21 cellular contexts compared by ENCODE assay signal in the genomic region with DNA sequence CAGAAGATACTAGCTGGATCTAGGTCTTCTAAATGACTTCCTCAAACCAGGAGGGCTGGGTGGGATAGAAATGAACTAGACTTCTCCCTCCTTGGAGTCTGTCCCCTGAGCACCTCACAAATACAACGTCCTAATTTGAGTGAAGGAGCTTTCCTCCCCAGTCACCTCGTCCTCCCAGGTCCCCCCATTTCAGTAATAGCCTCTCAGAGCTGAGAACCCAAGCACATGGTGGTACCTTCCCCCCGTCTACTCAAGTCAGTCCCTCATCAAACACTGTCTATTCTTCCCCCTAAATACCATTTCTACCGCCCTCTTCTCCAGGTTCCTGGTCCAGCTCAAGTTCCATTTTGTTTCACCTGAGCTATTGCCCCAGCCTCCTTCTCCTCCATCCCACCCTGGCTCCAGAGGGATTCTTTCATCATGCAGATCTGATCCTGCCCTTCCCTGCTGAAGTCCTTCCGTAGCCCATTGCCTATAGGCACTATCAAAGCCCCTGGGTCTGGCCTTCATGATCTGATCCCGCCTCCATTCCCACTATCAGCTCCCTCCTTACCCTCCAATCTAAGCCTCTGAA. TPM values are rescaled to one million over a fixed set of nuclear protein-coding genes. Genes with fewer than 3 reads are reported as not detected.
A peak's percentile ranks its signal among the peaks of the same experiment; 100 is the strongest.
DNase-seq lines count a peak whose midpoint lies in the region; ATAC-seq and TF ChIP-seq lines count a peak whose summit lies in the region.
"Had no signal": no experiment of that assay in that cellular context is flagged by ENCODE, and none has a peak within 500 bp of the region (broad histone marks: within the 10 kb centered on the region; RNA-seq: fewer than 3 reads in every experiment).

No MANE protein-coding gene starts in this region.

- no peak for ATAC-seq in activated CD4-positive, alpha-beta T cell treated with anti-CD3 and anti-CD28 coated beads for 36 hours
- ATAC-seq in CD8-positive, alpha-beta T cell: no peak
- ATAC-seq in naive thymus-derived CD4-positive, alpha-beta T cell: peak; percentile 8
- ATAC-seq in HG02973 (IDR thresholded peaks at IDR 0.05; ENCODE audit: unreplicated experiment): no peak
- no peak for ATAC-seq in left colon
- ATAC-seq: activated CD4-positive, CD25-positive, alpha-beta regulatory T cell treated with anti-CD3 and anti-CD28 coated beads, Interleukin-2, amount 50 U/mL, for 24 hours; activated T-cell treated with anti-CD3 and anti-CD28 coated beads, Interleukin-2, amount 50 U/mL, for 4 hours; lower lobe of right lung had no signal

- peaks cover 60% of the 10 kb centered on the region for H3K4me1 Mint-ChIP-seq in activated CD4-positive, alpha-beta T cell treated with anti-CD3 and anti-CD28 coated beads for 36 hours
- H3K4me1 Mint-ChIP-seq in CD8-positive, alpha-beta T cell (ENCODE audit: low read depth): peaks cover 58% of the 10 kb centered on the region
- peaks cover 55% of the 10 kb centered on the region for H3K4me1 Mint-ChIP-seq in activated T-helper 1 cell treated with anti-CD3 and anti-CD28 coated beads, Interleukin-12 subunit alpha, Interleukin-12 subunit beta, Interleukin-2, Interleukin-4 antibody, amounts not matched to agents 30 ng/mL and 10 ng/mL and 1 ng/mL, durations not matched to agents 14 hours and 24 hours and 36 hours (ENCODE audit: low read depth)
- H3K4me1 Mint-ChIP-seq in naive thymus-derived CD4-positive, alpha-beta T cell: peaks cover 37 to 74% (median 56%) of the 10 kb centered on the region in 7 donors

- H3K36me3 Mint-ChIP-seq in activated CD4-positive, alpha-beta T cell treated with anti-CD3 and anti-CD28 coated beads for 36 hours (ENCODE audit: low read depth): peaks cover 30% of the 10 kb centered on the region
- peaks cover 32% of the 10 kb centered on the region for H3K36me3 Mint-ChIP-seq in CD8-positive, alpha-beta T cell
- H3K36me3 Mint-ChIP-seq in activated T-helper 1 cell treated with anti-CD3 and anti-CD28 coated beads, Interleukin-12 subunit alpha, Interleukin-12 subunit beta, Interleukin-2, Interleukin-4 antibody, amounts not matched to agents 30 ng/mL and 10 ng/mL and 1 ng/mL, durations not matched to agents 14 hours and 24 hours and 36 hours (ENCODE audit: low read depth): peaks cover 26% of the 10 kb centered on the region
- H3K36me3 Mint-ChIP-seq in naive thymus-derived CD4-positive, alpha-beta T cell: peaks cover 14 to 38% (median 21%) of the 10 kb centered on the region in 5 donors

- H3K27ac ChIP-seq in CD8-positive, alpha-beta T cell (ENCODE audit: low read depth, low read length): no peak overlapping the region
- H3K27ac ChIP-seq in naive thymus-derived CD4-positive, alpha-beta T cell (ENCODE audit: low read depth, low read length): peak overlapping the region; percentile 71
- H3K27ac ChIP-seq: ascending aorta, colonic mucosa, epithelial cell of prostate, lower lobe of right lung, Peyer's patch had no signal

- no peak for DNase-seq in activated CD4-positive, alpha-beta T cell treated with anti-CD3 and anti-CD28 coated beads for 36 hours
- DNase-seq in activated CD4-positive, alpha-beta T cell treated with anti-CD3 and anti-CD28 coated beads, Interleukin-2, amount 50 U/mL, for 48 hours: no peak
- DNase-seq in CD8-positive, alpha-beta T cell: no peak
- DNase-seq in activated T-helper 1 cell treated with anti-CD3 and anti-CD28 coated beads, Interleukin-12 subunit alpha, Interleukin-12 subunit beta, Interleukin-2, Interleukin-4 antibody, amounts not matched to agents 30 ng/mL and 10 ng/mL and 1 ng/mL, durations not matched to agents 14 hours and 24 hours and 36 hours (ENCODE audit: low spot score): no peak
- no peak for DNase-seq in naive thymus-derived CD4-positive, alpha-beta T cell
- DNase-seq in NCI-H146 (lab: John Stamatoyannopoulos, UW) (no peak), left colon (no peak)
- DNase-seq: activated T-cell treated with anti-CD3 and anti-CD28 coated beads, Interleukin-2, amount 50 U/mL, for 4 hours; colonic mucosa; lower lobe of right lung; NCI-H1048; NCI-H774; Peyer's patch; sigmoid colon; stimulated activated CD4-positive, alpha-beta T cell treated with anti-CD3 and anti-CD28 coated beads, Interleukin-2, amount 100 ng/mL, for 48 hours; transverse colon had no signal

- H3K27me3 ChIP-seq in CD8-positive, alpha-beta T cell (ENCODE audit: insufficient read depth, low read length): peaks cover 23% of the 10 kb centered on the region
- peaks cover 0 to 18% of the 10 kb centered on the region in 2 donors for H3K27me3 ChIP-seq in naive thymus-derived CD4-positive, alpha-beta T cell (ENCODE audit: control insufficient read depth in 2 of 2, insufficient read depth in 2 of 2, low read length in 2 of 2)

- no peaks in the 10 kb centered on the region for H3K27me3 Mint-ChIP-seq in activated CD4-positive, alpha-beta T cell treated with anti-CD3 and anti-CD28 coated beads for 36 hours
- peaks cover 3% of the 10 kb centered on the region for H3K27me3 Mint-ChIP-seq in CD8-positive, alpha-beta T cell (ENCODE audit: low read depth)
- no peaks in the 10 kb centered on the region for H3K27me3 Mint-ChIP-seq in activated T-helper 1 cell treated with anti-CD3 and anti-CD28 coated beads, Interleukin-12 subunit alpha, Interleukin-12 subunit beta, Interleukin-2, Interleukin-4 antibody, amounts not matched to agents 30 ng/mL and 10 ng/mL and 1 ng/mL, durations not matched to agents 14 hours and 24 hours and 36 hours (ENCODE audit: insufficient read depth)
- H3K27me3 Mint-ChIP-seq in naive thymus-derived CD4-positive, alpha-beta T cell: peaks cover 0 to 6% (median 0%) of the 10 kb centered on the region in 5 donors

- CTCF ChIA-PET in activated CD4-positive, alpha-beta T cell treated with anti-CD3 and anti-CD28 coated beads for 36 hours (lab: Charles Lee): no interaction called here
- CTCF ChIA-PET in CD8-positive, alpha-beta T cell (lab: Charles Lee): interaction anchor here (1.0 to 1.9 kb wide), 3 partner anchors 23 to 147 kb away, joined by 3 to 7 read pairs (median 5); no protein-coding TSS in a partner anchor
- CTCF ChIA-PET in naive thymus-derived CD4-positive, alpha-beta T cell (lab: Charles Lee): interaction anchor here (0.6 to 2.1 kb wide), 5 partner anchors 10 to 155 kb away, joined by 3 to 14 read pairs (median 5); a partner anchor contains a TSS

- H3K4me1 ChIP-seq in CD8-positive, alpha-beta T cell (ENCODE audit: insufficient read depth, low read length): peaks cover 74% of the 10 kb centered on the region
- peaks cover 38 to 69% of the 10 kb centered on the region in 2 donors for H3K4me1 ChIP-seq in naive thymus-derived CD4-positive, alpha-beta T cell (ENCODE audit: control insufficient read depth in 2 of 2, insufficient read depth in 2 of 2, low read length in 2 of 2)

- peak overlapping the region; percentile 40 for H3K27ac Mint-ChIP-seq in activated CD4-positive, alpha-beta T cell treated with anti-CD3 and anti-CD28 coated beads for 36 hours
- H3K27ac Mint-ChIP-seq in CD8-positive, alpha-beta T cell: peak overlapping the region; percentile 88
- H3K27ac Mint-ChIP-seq in activated T-helper 1 cell treated with anti-CD3 and anti-CD28 coated beads, Interleukin-12 subunit alpha, Interleukin-12 subunit beta, Interleukin-2, Interleukin-4 antibody, amounts not matched to agents 30 ng/mL and 10 ng/mL and 1 ng/mL, durations not matched to agents 14 hours and 24 hours and 36 hours: peak overlapping the region; percentile 71
- peak overlapping the region in 8 of 9 donors; percentile 78 to 98 (median 93) for H3K27ac Mint-ChIP-seq in naive thymus-derived CD4-positive, alpha-beta T cell

- intact Hi-C loops in activated CD4-positive, alpha-beta T cell treated with anti-CD3 and anti-CD28 coated beads for 36 hours (cut with DNase I, micrococcal nuclease): no loop called here
- intact Hi-C loops in CD8-positive, alpha-beta T cell (cut with DNase I, micrococcal nuclease): loop anchor here in 1 of 2 experiments (10.0 kb wide), 2 partner anchors 498 to 1872 kb away; a partner anchor contains a TSS
- intact Hi-C loops in activated T-helper 1 cell treated with anti-CD3 and anti-CD28 coated beads, Interleukin-12 subunit alpha, Interleukin-12 subunit beta, Interleukin-2, Interleukin-4 antibody, amounts not matched to agents 30 ng/mL and 10 ng/mL and 1 ng/mL, durations not matched to agents 14 hours and 24 hours and 36 hours (cut with micrococcal nuclease): no loop called here
- intact Hi-C loops in naive thymus-derived CD4-positive, alpha-beta T cell (cut with micrococcal nuclease): loop anchor here in 1 of 2 donors (1.0 kb wide), 1 partner anchor 7 kb away; no protein-coding TSS in a partner anchor
- intact Hi-C loops in left colon (cut with DNase I, micrococcal nuclease): no loop called here

- H3K4me3 Mint-ChIP-seq in activated CD4-positive, alpha-beta T cell treated with anti-CD3 and anti-CD28 coated beads for 36 hours: no peak overlapping the region
- H3K4me3 Mint-ChIP-seq in CD8-positive, alpha-beta T cell: peak overlapping the region; percentile 69
- peak overlapping the region; percentile 49 for H3K4me3 Mint-ChIP-seq in activated T-helper 1 cell treated with anti-CD3 and anti-CD28 coated beads, Interleukin-12 subunit alpha, Interleukin-12 subunit beta, Interleukin-2, Interleukin-4 antibody, amounts not matched to agents 30 ng/mL and 10 ng/mL and 1 ng/mL, durations not matched to agents 14 hours and 24 hours and 36 hours
- H3K4me3 Mint-ChIP-seq in naive thymus-derived CD4-positive, alpha-beta T cell: peak overlapping the region; percentile 18 to 85 (median 76)

- no peak for TF ChIP-seq CTCF in CD8-positive, alpha-beta T cell (IDR thresholded peaks at IDR 0.05)

- H3K9me3 Mint-ChIP-seq in activated CD4-positive, alpha-beta T cell treated with anti-CD3 and anti-CD28 coated beads for 36 hours (ENCODE audit: low read depth): no peaks in the 10 kb centered on the region
- peaks cover 2% of the 10 kb centered on the region for H3K9me3 Mint-ChIP-seq in CD8-positive, alpha-beta T cell
- no peaks in the 10 kb centered on the region for H3K9me3 Mint-ChIP-seq in activated T-helper 1 cell treated with anti-CD3 and anti-CD28 coated beads, Interleukin-12 subunit alpha, Interleukin-12 subunit beta, Interleukin-2, Interleukin-4 antibody, amounts not matched to agents 30 ng/mL and 10 ng/mL and 1 ng/mL, durations not matched to agents 14 hours and 24 hours and 36 hours
- peaks cover 0 to 10% (median 2%) of the 10 kb centered on the region in 11 donors for H3K9me3 Mint-ChIP-seq in naive thymus-derived CD4-positive, alpha-beta T cell

- POLR2A ChIA-PET in activated CD4-positive, alpha-beta T cell treated with anti-CD3 and anti-CD28 coated beads for 36 hours (lab: Charles Lee): interaction anchor here (0.6 to 1.8 kb wide), 4 partner anchors 9 to 1243 kb away, joined by 3 to 5 read pairs (median 3); a partner anchor contains a TSS
- POLR2A ChIA-PET in CD8-positive, alpha-beta T cell (lab: Charles Lee): interaction anchor here (0.6 to 4.3 kb wide), 2 partner anchors 9 to 25 kb away, joined by 4 to 39 read pairs; a partner anchor contains a TSS
- POLR2A ChIA-PET in naive thymus-derived CD4-positive, alpha-beta T cell (lab: Charles Lee): interaction anchor here (0.7 to 4.3 kb wide), 5 partner anchors 9 to 313 kb away, joined by 3 to 66 read pairs (median 5); a partner anchor contains a TSS

- peaks cover 12% of the 10 kb centered on the region for H3K36me3 ChIP-seq in CD8-positive, alpha-beta T cell (ENCODE audit: insufficient read depth, low read length)
- peaks cover 0 to 13% (median 6%) of the 10 kb centered on the region in 3 experiments for H3K36me3 ChIP-seq in naive thymus-derived CD4-positive, alpha-beta T cell (ENCODE audit: control insufficient read depth in 2 of 3, insufficient read depth in 3 of 3, low read length in 3 of 3)

- H3K4me3 ChIP-seq in CD8-positive, alpha-beta T cell (ENCODE audit: low read depth, low read length): no peak overlapping the region
- H3K4me3 ChIP-seq in naive thymus-derived CD4-positive, alpha-beta T cell (ENCODE audit: low read length): no peak overlapping the region
- H3K4me3 ChIP-seq: ascending aorta, colonic mucosa, lower lobe of right lung, Peyer's patch, sigmoid colon, transverse colon had no signal

- H3K9me3 ChIP-seq in CD8-positive, alpha-beta T cell (ENCODE audit: low read length): no peaks in the 10 kb centered on the region
- no peaks in the 10 kb centered on the region for H3K9me3 ChIP-seq in naive thymus-derived CD4-positive, alpha-beta T cell (ENCODE audit: control insufficient read depth in 2 of 3, low read length in 3 of 3)
- H3K9me3 ChIP-seq: ascending aorta, colonic mucosa, lower lobe of right lung, Peyer's patch, sigmoid colon, transverse colon had no signal

RNA-seq across cellular contexts. Expression of a gene that starts 5.3 kb away (rescaled TPM):
- under 1 TPM in 1 of 2 experiments, not detected in 1; 0.25 TPM for total RNA-seq in activated CD4-positive, alpha-beta T cell treated with anti-CD3 and anti-CD28 coated beads for 36 hours
- 1 to 10 TPM in 1 of 2 experiments, under 1 TPM in 1; 0.28 to 1.1 TPM for total RNA-seq in CD8-positive, alpha-beta T cell
- total RNA-seq in activated T-helper 1 cell treated with anti-CD3 and anti-CD28 coated beads, Interleukin-12 subunit alpha, Interleukin-12 subunit beta, Interleukin-2, Interleukin-4 antibody, amounts not matched to agents 30 ng/mL and 10 ng/mL and 1 ng/mL, durations not matched to agents 14 hours and 24 hours and 36 hours: not detected in 2 replicates
- 1 to 10 TPM in 2 of 5 experiments, not detected in 3; 1.6 to 2.4 TPM for total RNA-seq in naive thymus-derived CD4-positive, alpha-beta T cell
- under 1 TPM in 1 of 2 donors, not detected in 1; 0.05 TPM for polyA plus RNA-seq in naive thymus-derived CD4-positive, alpha-beta T cell
- under 1 TPM in 1 of 2 donors, not detected in 1; 0.22 TPM for total RNA-seq in left colon
- total RNA-seq: activated T-cell treated with anti-CD3 and anti-CD28 coated beads, Interleukin-2, amount 50 U/mL, for 4 hours; ascending aorta; lower lobe of right lung; sigmoid colon had no signal

RNA-seq across cellular contexts. Expression of a gene that starts 9.1 kb away (rescaled TPM):
- total RNA-seq in activated CD4-positive, alpha-beta T cell treated with anti-CD3 and anti-CD28 coated beads for 36 hours: 10 to 100 TPM; 46.4 to 54.6 TPM
- total RNA-seq in CD8-positive, alpha-beta T cell: 100 to 1,000 TPM; 241 to 251 TPM
- total RNA-seq in activated T-helper 1 cell treated with anti-CD3 and anti-CD28 coated beads, Interleukin-12 subunit alpha, Interleukin-12 subunit beta, Interleukin-2, Interleukin-4 antibody, amounts not matched to agents 30 ng/mL and 10 ng/mL and 1 ng/mL, durations not matched to agents 14 hours and 24 hours and 36 hours: 58.8 and 63.1 TPM in 2 replicates
- total RNA-seq in naive thymus-derived CD4-positive, alpha-beta T cell: 100 to 1,000 TPM in 3 of 5 experiments, 10 to 100 TPM in 2; 51.5 to 524 (median 116) TPM
- 10 to 100 TPM; 60.6 to 61.3 TPM for polyA plus RNA-seq in naive thymus-derived CD4-positive, alpha-beta T cell
- 10 to 100 TPM; 55.6 to 78.4 TPM for total RNA-seq in left colon

RNA-seq across cellular contexts. Expression of a gene that starts 32.3 kb away (rescaled TPM):
- total RNA-seq in activated CD4-positive, alpha-beta T cell treated with anti-CD3 and anti-CD28 coated beads for 36 hours: not detected
- not detected for total RNA-seq in CD8-positive, alpha-beta T cell
- total RNA-seq in activated T-helper 1 cell treated with anti-CD3 and anti-CD28 coated beads, Interleukin-12 subunit alpha, Interleukin-12 subunit beta, Interleukin-2, Interleukin-4 antibody, amounts not matched to agents 30 ng/mL and 10 ng/mL and 1 ng/mL, durations not matched to agents 14 hours and 24 hours and 36 hours: not detected in 2 replicates
- not detected for total RNA-seq in naive thymus-derived CD4-positive, alpha-beta T cell
- polyA plus RNA-seq in naive thymus-derived CD4-positive, alpha-beta T cell: not detected
- not detected for total RNA-seq in left colon
- total RNA-seq: A673; activated T-cell treated with anti-CD3 and anti-CD28 coated beads, Interleukin-2, amount 50 U/mL, for 4 hours; ascending aorta; lower lobe of right lung; Peyer's patch; sigmoid colon; transverse colon had no signal

RNA-seq across cellular contexts. Expression of a gene that starts 52.6 kb away (rescaled TPM):
- not detected for total RNA-seq in activated CD4-positive, alpha-beta T cell treated with anti-CD3 and anti-CD28 coated beads for 36 hours
- total RNA-seq in CD8-positive, alpha-beta T cell: not detected
- not detected in 2 replicates for total RNA-seq in activated T-helper 1 cell treated with anti-CD3 and anti-CD28 coated beads, Interleukin-12 subunit alpha, Interleukin-12 subunit beta, Interleukin-2, Interleukin-4 antibody, amounts not matched to agents 30 ng/mL and 10 ng/mL and 1 ng/mL, durations not matched to agents 14 hours and 24 hours and 36 hours
- 10 to 100 TPM in 1 of 5 experiments, 1 to 10 TPM in 1, under 1 TPM in 1, not detected in 2; 0.14 to 16.1 (median 1.8) TPM for total RNA-seq in naive thymus-derived CD4-positive, alpha-beta T cell
- polyA plus RNA-seq in naive thymus-derived CD4-positive, alpha-beta T cell: not detected
- under 1 TPM; 0.09 to 0.22 TPM for total RNA-seq in left colon
- total RNA-seq: A673; activated T-cell treated with anti-CD3 and anti-CD28 coated beads, Interleukin-2, amount 50 U/mL, for 4 hours; ascending aorta had no signal

Comparison
In these comparisons a context has a peak if more than half of its experiments do, and no peak if none do; other contexts are left out.
1. H3K27ac Mint-ChIP-seq: peak in every context shown above with its lines; median percentile 93 in naive thymus-derived CD4-positive, alpha-beta T cell; 88 in CD8-positive, alpha-beta T cell; 71 in activated T-helper 1 cell treated with anti-CD3 and anti-CD28 coated beads, Interleukin-12 subunit alpha, Interleukin-12 subunit beta, Interleukin-2, Interleukin-4 antibody, amounts not matched to agents 30 ng/mL and 10 ng/mL and 1 ng/mL, durations not matched to agents 14 hours and 24 hours and 36 hours; 40 in activated CD4-positive, alpha-beta T cell treated with anti-CD3 and anti-CD28 coated beads for 36 hours.